ENCODE assay signal across 8 cellular contexts in genomic region chr2:234446404-234447076, GRCh38. TPM values are rescaled to one million over a fixed set of nuclear protein-coding genes. Genes with fewer than 3 reads are reported as not detected.
A peak's percentile ranks its signal among the peaks of the same experiment; 100 is the strongest.
DNase-seq lines count a peak whose midpoint lies in the region; ATAC-seq, FAIRE-seq and TF ChIP-seq lines count a peak whose summit lies in the region.

No MANE protein-coding gene starts in this region.

- H3K27ac ChIP-seq in HL-60 (replicated peaks): peak overlapping the region; percentile 85

- intact Hi-C loops in Right ventricle myocardium inferior (cut with DNase I): loop anchor here (10.0 kb wide), 1 partner anchor 48 kb away; the partner anchor contains the start of gene ARL4C

- FAIRE-seq in frontal cortex (lab: Jason Lieb, UNC): no peak

- no peak overlapping the region for H3K4me3 ChIP-seq in HL-60 (replicated peaks; ENCODE audit: insufficient read depth, low read length)

- DNase-seq in AML-193 (lab: John Stamatoyannopoulos, UW): peak; percentile 1 to 6
- peak; percentile 91 to 97 for DNase-seq in HL-60 (ENCODE audit: low read depth in 1 of 2, low spot score in 1 of 2)
- peak; percentile 45 for DNase-seq in activated CD8-positive, alpha-beta memory T cell treated with anti-CD3 and anti-CD28 coated beads, Interleukin-2, amount 50 U/mL, for 24 hours (ENCODE audit: extremely low read depth)
- DNase-seq in Right ventricle myocardium inferior (ENCODE audit: missing footprints): peak; percentile 85
- peak; percentile 67 to 68 for DNase-seq in stimulated activated CD4-positive, alpha-beta T cell treated with anti-CD3 and anti-CD28 coated beads, Interleukin-15, amount 100 ng/mL, for 48 hours (ENCODE audit: low read depth in 2 of 2)
- DNase-seq in frontal cortex (ENCODE audit: low spot score in 2 of 2): no peak
- DNase-seq in GM03348 (ENCODE audit: low spot score): no peak

- no peaks in the 10 kb centered on the region for H3K27me3 ChIP-seq in HL-60 (ENCODE audit: insufficient read depth, poor library complexity, severe bottlenecking)

- no peak for TF ChIP-seq CTCF in HL-60 (IDR thresholded peaks at IDR 0.05; ENCODE audit: insufficient read depth, low read length)

- ATAC-seq in GM19468 (IDR thresholded peaks at IDR 0.05; ENCODE audit: extremely low read depth, unreplicated experiment) (peak; percentile 94), Right ventricle myocardium inferior (peak; percentile 92)

RNA-seq across cellular contexts. Expression of gene ARL4C, which starts 50.3 kb away (rescaled TPM):
- total RNA-seq in Right ventricle myocardium inferior (2.5 TPM), frontal cortex (41.2 TPM)

Comparison
In these comparisons a context has a peak if more than half of its experiments do, and no peak if none do; other contexts are left out.
1. DNase-seq: peak in AML-193 (2 of 2), HL-60 (2 of 2), activated CD8-positive, alpha-beta memory T cell treated with anti-CD3 and anti-CD28 coated beads, Interleukin-2, amount 50 U/mL, for 24 hours (single experiment), Right ventricle myocardium inferior (single experiment) and stimulated activated CD4-positive, alpha-beta T cell treated with anti-CD3 and anti-CD28 coated beads, Interleukin-15, amount 100 ng/mL, for 48 hours (2 of 2); none in frontal cortex (0 of 2) and GM03348 (single experiment).
2. RNA of gene ARL4C, which starts 50.3 kb away (total RNA-seq): 41.2 TPM in frontal cortex (single experiment); 2.5 TPM in Right ventricle myocardium inferior (single experiment); every median in the first group is over 10 times any median in the second.